2 cellular contexts compared by ENCODE assay signal in genomic region chr22:29202231-29203192, GRCh38.
TF ChIP-seq lines count a peak whose summit lies in the region.

No MANE protein-coding gene starts in this region.

TF ChIP-seq in GM12878, 131 proteins besides CTCF, POLR2A, EP300 and RAD21 (continued from another document and continues in another):
- TF ChIP-seq ZBTB33 (IDR thresholded peaks at IDR 0.05): no peak
- peak in 1 of 2 experiments; percentile 92; a peak in 2 of 4 replicates for TF ChIP-seq ETV6 (conservative IDR thresholded peaks at IDR 0.05 in 1 of 2, IDR thresholded peaks at IDR 0.05 in 1 of 2; ENCODE audit: borderline replicate concordance in 1 of 2, low read depth in 1 of 2)
- TF ChIP-seq CHD1 (IDR thresholded peaks at IDR 0.05; ENCODE audit: low read depth, low read length): no peak
- TF ChIP-seq NR2F1 (conservative IDR thresholded peaks at IDR 0.05): peak; percentile 86
- no peak for TF ChIP-seq FOS (IDR thresholded peaks at IDR 0.05; ENCODE audit: borderline replicate concordance, extremely low read depth, insufficient read length)
- no peak for TF ChIP-seq SREBF1 (IDR thresholded peaks at IDR 0.05; ENCODE audit: low read length)
- TF ChIP-seq HCFC1 (IDR thresholded peaks at IDR 0.05; ENCODE audit: low read length): no peak
- TF ChIP-seq E2F4 (IDR thresholded peaks at IDR 0.05; ENCODE audit: low read depth, low read length): no peak
- no peak for TF ChIP-seq USF1 (IDR thresholded peaks at IDR 0.05; ENCODE audit: borderline replicate concordance, extremely low read length, insufficient read depth, low read depth, low read length)
- no peak for TF ChIP-seq JUND (IDR thresholded peaks at IDR 0.05; ENCODE audit: low read depth, low read length)
- TF ChIP-seq POU2F2 (IDR thresholded peaks at IDR 0.05; ENCODE audit: borderline replicate concordance, low read depth, low read length): peak; percentile 87; the same call in 2 of the 3 replicates
- TF ChIP-seq MEF2B (IDR thresholded peaks at IDR 0.05; ENCODE audit: partially characterized antibody, poor library complexity, severe bottlenecking): peak; percentile 98
- TF ChIP-seq SMARCA5 (IDR thresholded peaks at IDR 0.05): peak; percentile 79
- TF ChIP-seq RFX5 (IDR thresholded peaks at IDR 0.05; ENCODE audit: low read depth, low read length): no peak
- peak; percentile 92 for TF ChIP-seq RELA (IDR thresholded peaks at IDR 0.05; ENCODE audit: borderline replicate concordance, partially characterized antibody)
- TF ChIP-seq KAT2A (conservative IDR thresholded peaks at IDR 0.05; ENCODE audit: control insufficient read depth, low read depth, low read length): no peak
- TF ChIP-seq BCLAF1 (IDR thresholded peaks at IDR 0.05): no peak
- TF ChIP-seq HDAC6 (IDR thresholded peaks at IDR 0.05; ENCODE audit: unreplicated experiment): no peak
- no peak; the same call in 1 of the 2 replicates for TF ChIP-seq GABPA (IDR thresholded peaks at IDR 0.05; ENCODE audit: low read depth)
- TF ChIP-seq NR2C2 (IDR thresholded peaks at IDR 0.05; ENCODE audit: borderline replicate concordance, control insufficient read depth, insufficient read length, low read depth): no peak
- TF ChIP-seq SMAD5 (IDR thresholded peaks at IDR 0.05; ENCODE audit: low read depth): peak; percentile 34; the same call in 1 of the 2 replicates
- peak; percentile 80 to 85 for TF ChIP-seq BHLHE40 (IDR thresholded peaks at IDR 0.05; ENCODE audit: borderline replicate concordance in 1 of 2, low read depth in 2 of 2, low read length in 1 of 2)

TF ChIP-seq in liver, 16 proteins besides CTCF, POLR2A, EP300 and RAD21 (continued from another document):
- TF ChIP-seq ZBTB33 (IDR thresholded peaks at IDR 0.05): no peak
- no peak for TF ChIP-seq EGR1 (IDR thresholded peaks at IDR 0.05; ENCODE audit: low read depth in 2 of 2)
- no peak for TF ChIP-seq GABPA (IDR thresholded peaks at IDR 0.05 in 1 of 2, conservative IDR thresholded peaks at IDR 0.05 in 1 of 2)
- TF ChIP-seq HNF4G (IDR thresholded peaks at IDR 0.05): no peak
- TF ChIP-seq REST (IDR thresholded peaks at IDR 0.05): no peak
- TF ChIP-seq TAF1 (conservative IDR thresholded peaks at IDR 0.05): no peak
TF ChIP-seq in liver: peak in this region for 0.
